In the genomic region with DNA sequence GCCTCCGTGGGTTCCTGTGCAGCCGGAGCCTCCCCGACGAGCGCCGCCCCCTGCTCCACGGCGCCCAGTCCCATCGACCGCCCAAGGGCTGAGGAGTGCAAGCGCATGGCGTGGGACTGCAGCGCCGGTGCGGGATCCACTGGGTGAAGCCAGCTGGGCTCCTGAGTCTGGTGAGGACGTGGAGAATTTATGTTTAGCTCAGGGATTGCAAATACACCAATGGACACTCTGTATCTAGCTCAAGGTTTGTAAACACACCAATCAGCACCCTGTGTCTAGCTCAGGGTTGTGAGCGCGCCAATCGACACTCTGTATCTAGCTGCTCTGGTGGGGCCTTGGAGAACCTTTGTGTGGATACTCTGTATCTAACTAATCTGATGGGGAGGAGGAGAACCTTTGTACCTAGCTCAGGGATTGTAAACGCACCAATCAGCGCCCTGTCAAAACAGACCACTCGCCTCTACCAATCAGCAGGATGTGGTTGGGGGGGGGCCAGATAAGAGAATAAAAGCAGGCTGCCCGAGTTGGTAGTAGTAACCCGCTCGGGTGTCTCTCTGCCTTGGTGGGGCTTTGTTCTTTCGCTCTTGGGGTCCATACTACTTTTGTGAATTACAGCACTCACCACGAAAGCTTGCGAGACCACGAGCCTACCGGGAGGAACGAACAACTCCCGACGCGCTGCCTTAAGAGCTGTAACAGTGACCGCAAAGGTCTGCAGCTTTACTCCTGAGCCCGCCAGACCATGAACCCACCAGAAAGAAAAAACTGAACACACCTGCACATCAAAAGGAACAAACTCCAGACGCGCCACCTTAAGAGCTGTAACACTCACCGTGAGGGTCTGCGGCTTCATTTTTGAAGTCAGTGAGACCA, we compare ENCODE assay signal across 12 cellular contexts. TPM values are rescaled to one million over a fixed set of nuclear protein-coding genes. Genes with fewer than 3 reads are reported as not detected.
DNase-seq lines count a peak whose midpoint lies in the region; TF ChIP-seq lines count a peak whose summit lies in the region.
"Not testable (repeated sequence)": the region's sequence is repeated elsewhere in the genome, so short reads cannot be mapped to it uniquely, and the experiment has no call there.
"Had no signal": no experiment of that assay in that cellular context is flagged by ENCODE, and none has a peak within 500 bp of the region (broad histone marks: within the 10 kb centered on the region; RNA-seq: fewer than 3 reads in every experiment).

No MANE protein-coding gene starts in this region.

- H3K27me3 Mint-ChIP-seq in activated CD4-positive, alpha-beta T cell treated with anti-CD3 and anti-CD28 coated beads, Interleukin-2, amount 10 ng/mL, durations not matched to agents 7 days and 5 days = not testable (repeated sequence)

- H3K4me3 ChIP-seq in BE2C (ENCODE audit: low read depth, low read length) = not testable (repeated sequence)
- peak overlapping the region; percentile 70 for H3K4me3 ChIP-seq in coronary artery
- H3K4me3 ChIP-seq in smooth muscle cell = peak overlapping the region; percentile 25

- not testable (repeated sequence) for H3K9ac ChIP-seq in smooth muscle cell (ENCODE audit: low read depth)

- H3K4me1 ChIP-seq in BE2C; smooth muscle cell (ENCODE audit: low read depth): not testable (repeated sequence)

- not testable (repeated sequence) for H2AFZ ChIP-seq in smooth muscle cell (ENCODE audit: low read depth)

- H3K9me3 Mint-ChIP-seq in activated CD4-positive, alpha-beta T cell treated with anti-CD3 and anti-CD28 coated beads, Interleukin-2, amount 10 ng/mL, durations not matched to agents 7 days and 5 days = not testable (repeated sequence)

- CTCF ChIA-PET in activated CD4-positive, alpha-beta T cell treated with anti-CD3 and anti-CD28 coated beads, Interleukin-2, amount 10 ng/mL, durations not matched to agents 7 days and 5 days (lab: Charles Lee) = interaction anchor here (0.6 to 1.4 kb wide), 4 partner anchors 10 to 1399 kb away, joined by 3 to 5 read pairs (median 3); no protein-coding TSS in a partner anchor

- peak overlapping the region; percentile 50 for H3K4me3 Mint-ChIP-seq in activated CD4-positive, alpha-beta T cell treated with anti-CD3 and anti-CD28 coated beads, Interleukin-2, amount 10 ng/mL, durations not matched to agents 7 days and 5 days

- not testable (repeated sequence) for TF ChIP-seq CTCF in BE2C (IDR thresholded peaks at IDR 0.05; ENCODE audit: low read depth, low read length); coronary artery (IDR thresholded peaks at IDR 0.05); smooth muscle cell (IDR thresholded peaks at IDR 0.05; ENCODE audit: borderline replicate concordance, insufficient read depth, poor library complexity, severe bottlenecking)

- peak overlapping the region; percentile 84 for H3K4me2 ChIP-seq in smooth muscle cell

- H3F3A ChIP-seq in smooth muscle cell (ENCODE audit: low read depth) = not testable (repeated sequence)

- H3K9me3 ChIP-seq in BE2C; smooth muscle cell (replicated peaks; ENCODE audit: low read depth): not testable (repeated sequence)

- 76% methylated on average over 38 of the region's 40 CpGs for WGBS in smooth muscle cell (ENCODE audit: low lambda C conversion rate)

- DNase-seq in BE2C (peak; percentile 33), NCI-H2227 (lab: John Stamatoyannopoulos, UW; ENCODE audit: unreplicated experiment) (peak; percentile 11), islet precursor cell (peak; percentile 48)
- peak; percentile 36 for DNase-seq in activated CD4-positive, alpha-beta T cell treated with anti-CD3 and anti-CD28 coated beads, Interleukin-2, amount 10 ng/mL, durations not matched to agents 7 days and 5 days
- peak; percentile 24 for DNase-seq in activated T-helper 9 cell treated with anti-CD3 and anti-CD28 coated beads, Interleukin-2, amount 50 U/mL, for 16 hours (ENCODE audit: low read depth)
- not testable (repeated sequence) for DNase-seq in coronary artery (ENCODE audit: low spot score); smooth muscle cell (lab: John Stamatoyannopoulos, UW; ENCODE audit: unreplicated experiment)
- peak; percentile 26 to 36 for DNase-seq in stimulated activated CD8-positive, alpha-beta memory T cell treated with anti-CD3 and anti-CD28 coated beads, Interleukin-7, amount 100 ng/mL, for 48 hours (ENCODE audit: extremely low read depth in 1 of 2, low read depth in 1 of 2)

- H3K27ac Mint-ChIP-seq in activated CD4-positive, alpha-beta T cell treated with anti-CD3 and anti-CD28 coated beads, Interleukin-2, amount 10 ng/mL, durations not matched to agents 7 days and 5 days = peak overlapping the region; percentile 85

- not testable (repeated sequence) for H3K79me2 ChIP-seq in smooth muscle cell (ENCODE audit: low read depth)

- H3K27me3 ChIP-seq in BE2C; smooth muscle cell (ENCODE audit: low read depth): not testable (repeated sequence)

- H4K20me1 ChIP-seq in smooth muscle cell (ENCODE audit: low read depth) = not testable (repeated sequence)

- POLR2A ChIA-PET in activated CD4-positive, alpha-beta T cell treated with anti-CD3 and anti-CD28 coated beads, Interleukin-2, amount 10 ng/mL, durations not matched to agents 7 days and 5 days (lab: Charles Lee) = not testable (repeated sequence)

- H3K36me3 Mint-ChIP-seq in activated CD4-positive, alpha-beta T cell treated with anti-CD3 and anti-CD28 coated beads, Interleukin-2, amount 10 ng/mL, durations not matched to agents 7 days and 5 days (ENCODE audit: low read depth) = not testable (repeated sequence)

- not testable (repeated sequence) for H3K36me3 ChIP-seq in BE2C; smooth muscle cell (ENCODE audit: low read depth)

- not testable (repeated sequence) for H3K27ac ChIP-seq in coronary artery; smooth muscle cell (ENCODE audit: low read depth)

- peaks cover 25% of the 10 kb centered on the region for H3K4me1 Mint-ChIP-seq in activated CD4-positive, alpha-beta T cell treated with anti-CD3 and anti-CD28 coated beads, Interleukin-2, amount 10 ng/mL, durations not matched to agents 7 days and 5 days

RNA-seq across cellular contexts. Expression of gene APOBEC1, which starts 25.3 kb away (rescaled TPM):
- not detected for polyA plus RNA-seq in BE2C (2012; ENCODE audit: insufficient read depth, insufficient read length, low read depth)
- total RNA-seq in activated CD4-positive, alpha-beta T cell treated with anti-CD3 and anti-CD28 coated beads, Interleukin-2, amount 10 ng/mL, durations not matched to agents 7 days and 5 days = not detected
- total RNA-seq in smooth muscle cell = not detected in 2 replicates
- not detected in 2 replicates for polyA plus RNA-seq in smooth muscle cell
- total RNA-seq: activated CD8-positive, alpha-beta memory T cell treated with anti-CD3 and anti-CD28 coated beads for 36 hours; liver; subcutaneous adipose tissue had no signal
- polyA plus RNA-seq: A549, liver had no signal

RNA-seq across cellular contexts. Expression of gene GDF3, which starts 55.2 kb away (rescaled TPM):
- not detected for polyA plus RNA-seq in BE2C (2012; ENCODE audit: insufficient read depth, insufficient read length, low read depth)
- not detected for total RNA-seq in activated CD4-positive, alpha-beta T cell treated with anti-CD3 and anti-CD28 coated beads, Interleukin-2, amount 10 ng/mL, durations not matched to agents 7 days and 5 days
- not detected in 2 replicates for total RNA-seq in smooth muscle cell
- polyA plus RNA-seq in smooth muscle cell = not detected in 2 replicates
- total RNA-seq: activated CD8-positive, alpha-beta memory T cell treated with anti-CD3 and anti-CD28 coated beads for 36 hours; liver; subcutaneous adipose tissue had no signal
- polyA plus RNA-seq: A549, liver had no signal
